10 cellular contexts compared by ENCODE assay signal in the genomic region with DNA sequence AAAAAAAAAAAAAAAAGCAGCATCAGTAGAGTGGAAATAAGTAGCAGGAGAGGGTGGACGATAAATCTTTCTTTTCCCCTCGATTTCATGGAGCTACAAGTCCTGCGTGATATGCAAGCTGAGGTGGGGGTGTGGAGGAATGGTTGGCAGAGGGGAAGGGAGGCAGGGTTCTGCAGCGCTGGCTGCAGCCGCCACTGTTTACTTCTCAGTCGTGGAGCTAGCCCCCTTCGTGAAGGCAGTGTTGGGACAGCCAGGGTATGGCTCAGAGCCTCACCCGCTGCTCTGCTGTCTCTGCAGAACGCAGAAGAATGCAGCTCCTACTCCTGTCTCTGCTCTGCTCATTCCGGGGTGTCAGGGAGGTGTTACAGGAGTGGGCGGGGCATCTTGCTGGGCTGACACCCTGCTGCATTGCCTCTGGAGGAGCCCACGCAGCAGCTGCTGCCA.
DNase-seq lines count a peak whose midpoint lies in the region; ATAC-seq and TF ChIP-seq lines count a peak whose summit lies in the region.
"Had no signal": no experiment of that assay in that cellular context is flagged by ENCODE, and none has a peak within 500 bp of the region (broad histone marks: within the 10 kb centered on the region; RNA-seq: fewer than 3 reads in every experiment).

No MANE protein-coding gene starts in this region.

- H3K4me1 Mint-ChIP-seq in progenitor cell of endocrine pancreas (ENCODE audit: low read depth), result peaks cover 5% of the 10 kb centered on the region

- ATAC-seq in GM19324 (IDR thresholded peaks at IDR 0.05; ENCODE audit: low FRiP score, unreplicated experiment), result no peak

- peak overlapping the region; percentile 65 for H3K4me3 Mint-ChIP-seq in progenitor cell of endocrine pancreas (ENCODE audit: low read depth)

- H3K27me3 ChIP-seq in GM06990 (replicated peaks; ENCODE audit: control insufficient read depth, insufficient read depth, low read length) (no peaks in the 10 kb centered on the region), NT2/D1 (ENCODE audit: insufficient read depth, insufficient read length) (no peaks in the 10 kb centered on the region), esophagus muscularis mucosa (no peaks in the 10 kb centered on the region)

- no peak overlapping the region for H3K9ac ChIP-seq in NT2/D1 (ENCODE audit: insufficient read length, low read depth)

- peak; percentile 32 for DNase-seq in GM06990 (ENCODE audit: extremely low read depth, insufficient read length)
- DNase-seq in NT2/D1 (ENCODE audit: low read depth, low spot score), result peak; percentile 1
- no peak for DNase-seq in esophagus muscularis mucosa (ENCODE audit: extremely low spot score)
- DNase-seq in progenitor cell of endocrine pancreas (ENCODE audit: low spot score, unreplicated experiment), result no peak
- no peak for DNase-seq in activated CD4-positive, CD25-positive, alpha-beta regulatory T cell treated with anti-CD3 and anti-CD28 coated beads, Interleukin-2, amount 50 U/mL, for 72 hours
- no peak for DNase-seq in germinal center (ENCODE audit: low spot score)
- no peak for DNase-seq in DMS79 treated with DMSO at 0.1 percent for 48 hours (lab: John Stamatoyannopoulos, UW)
- DNase-seq: DMS153, IMR-90 had no signal

- H3K4me3 ChIP-seq in GM06990 (replicated peaks; ENCODE audit: low read depth, low read length) (no peak overlapping the region), NT2/D1 (ENCODE audit: insufficient read length, low read depth) (no peak overlapping the region), esophagus muscularis mucosa (peak overlapping the region; percentile 35 to 57 (median 44))

- no peak for TF ChIP-seq EP300 in esophagus muscularis mucosa (IDR thresholded peaks at IDR 0.05)

- H3K36me3 Mint-ChIP-seq in progenitor cell of endocrine pancreas (ENCODE audit: insufficient read depth), result no peaks in the 10 kb centered on the region

- peak overlapping the region in 1 of 4 donors; percentile 11 for H3K27ac ChIP-seq in esophagus muscularis mucosa (replicated peaks in 1 of 4)

- no peaks in the 10 kb centered on the region for H3K9me3 Mint-ChIP-seq in progenitor cell of endocrine pancreas (ENCODE audit: low read depth)

- H3K27me3 Mint-ChIP-seq in progenitor cell of endocrine pancreas, result no peaks in the 10 kb centered on the region

- H3K9me3 ChIP-seq in NT2/D1 (ENCODE audit: insufficient read depth, low read length), result no peaks in the 10 kb centered on the region
- no peaks in the 10 kb centered on the region for H3K9me3 ChIP-seq in esophagus muscularis mucosa

- H3K27ac Mint-ChIP-seq in progenitor cell of endocrine pancreas, result peak overlapping the region; percentile 59

- H3K36me3 ChIP-seq in GM06990 (ENCODE audit: control insufficient read depth, insufficient read depth, low read length) (no peaks in the 10 kb centered on the region), NT2/D1 (ENCODE audit: insufficient read depth, insufficient read length, low read length) (no peaks in the 10 kb centered on the region), esophagus muscularis mucosa (no peaks in the 10 kb centered on the region)

- H3K4me1 ChIP-seq in NT2/D1 (ENCODE audit: insufficient read depth, insufficient read length) (no peaks in the 10 kb centered on the region), esophagus muscularis mucosa (peaks cover 0 to 10% (median 6%) of the 10 kb centered on the region in 4 donors)

- intact Hi-C loops in esophagus muscularis mucosa (cut with DNase I), result no loop called here

- 13% methylated on average over 10 of the region's 12 CpGs for WGBS in esophagus muscularis mucosa

- TF ChIP-seq CTCF in GM06990 (IDR thresholded peaks at IDR 0.05; ENCODE audit: insufficient read depth, low read length, poor library complexity, severe bottlenecking) (no peak), esophagus muscularis mucosa (IDR thresholded peaks at IDR 0.05) (no peak), progenitor cell of endocrine pancreas (IDR thresholded peaks at IDR 0.05; ENCODE audit: unreplicated experiment) (no peak)

- TF ChIP-seq POLR2A in esophagus muscularis mucosa (IDR thresholded peaks at IDR 0.05; ENCODE audit: low read depth), result no peak

Comparison
In these comparisons a context has a peak if more than half of its experiments do, and no peak if none do; other contexts are left out.
1. DNase-seq: peak in GM06990 (single experiment) and NT2/D1 (single experiment); none in esophagus muscularis mucosa (single experiment), progenitor cell of endocrine pancreas (single experiment), activated CD4-positive, CD25-positive, alpha-beta regulatory T cell treated with anti-CD3 and anti-CD28 coated beads, Interleukin-2, amount 50 U/mL, for 72 hours (single experiment), germinal center (single experiment) and DMS79 treated with DMSO at 0.1 percent for 48 hours (single experiment).
2. H3K4me3 ChIP-seq: peak in esophagus muscularis mucosa (4 of 4); none in GM06990 (single experiment) and NT2/D1 (single experiment).